7 cellular contexts compared by ENCODE assay signal in genomic region chr6:67646550-67646949, GRCh38.
"Had no signal": no experiment of that assay in that cellular context is flagged by ENCODE, and none has a peak within 500 bp of the region (broad histone marks: within the 10 kb centered on the region; RNA-seq: fewer than 3 reads in every experiment).

No MANE protein-coding gene starts in this region.

- H3K4me3 Mint-ChIP-seq: H9 had no signal

- H2AFZ ChIP-seq: GM23248 had no signal

- FAIRE-seq: HTR-8/SVneo had no signal

- H3K4me1 Mint-ChIP-seq: H9 had no signal

- H3K27ac Mint-ChIP-seq: H9 had no signal

- H3K4me3 ChIP-seq: GM23248 had no signal

- H3K27ac ChIP-seq: GM23248, KMS-11 had no signal

- H3K4me2 ChIP-seq: KMS-11 had no signal

- H3K9ac ChIP-seq: GM23248, KMS-11 had no signal

- H3K9me3 Mint-ChIP-seq: H9 had no signal

- DNase-seq: GM23248, GOT3, H9, HCEC 1CT, KBM-7 had no signal
